8 cellular contexts compared by ENCODE assay signal in genomic region chr1:74197657-74198552, GRCh38.
DNase-seq lines count a peak whose midpoint lies in the region; ATAC-seq lines count a peak whose summit lies in the region.

FPGT (plus strand) TSS chr1:74198242; CDS start chr1:74198279, 37 bp downstream.
LRRIQ3 (minus strand) TSS chr1:74198176; CDS start chr1:74183684, 14,492 bp downstream.

- H3K36me3 Mint-ChIP-seq in activated naive CD4-positive, alpha-beta T cell treated with anti-CD3 and anti-CD28 coated beads, Interleukin-2, amount 50 U/mL, for 24 hours: peaks cover 2% of the 10 kb centered on the region

- ATAC-seq in HG02588 (IDR thresholded peaks at IDR 0.05; ENCODE audit: unreplicated experiment): peak; percentile 96

- H3K4me3 Mint-ChIP-seq in activated naive CD4-positive, alpha-beta T cell treated with anti-CD3 and anti-CD28 coated beads, Interleukin-2, amount 50 U/mL, for 24 hours: peak within 1 kb of the TSS; percentile 96

- peaks cover 29% of the 10 kb centered on the region for H3K4me1 Mint-ChIP-seq in activated naive CD4-positive, alpha-beta T cell treated with anti-CD3 and anti-CD28 coated beads, Interleukin-2, amount 50 U/mL, for 24 hours

- H3K27ac Mint-ChIP-seq in activated naive CD4-positive, alpha-beta T cell treated with anti-CD3 and anti-CD28 coated beads, Interleukin-2, amount 50 U/mL, for 24 hours: peak within 1 kb of the TSS; percentile 96

- DNase-seq in NCI-H1048 (lab: John Stamatoyannopoulos, UW) (peak; percentile 92), SK-N-MC (ENCODE audit: low read depth, low spot score) (peak; percentile 77), globus pallidus (ENCODE audit: low spot score) (peak; percentile 94), non-pigmented ciliary epithelial cell (ENCODE audit: low read depth) (peak; percentile 76), superior temporal gyrus (ENCODE audit: extremely low spot score) (peak; percentile 95)

- peak within 1 kb of the TSS; percentile 72 for H3K9ac ChIP-seq in SK-N-MC (ENCODE audit: insufficient read length)

- 0 out of 2 replicates have a peak within 1 kb of the TSS, but pooled peaks have one; percentile 6 for H3K27ac ChIP-seq in SK-N-MC

- peak within 1 kb of the TSS; percentile 74 for H3K4me3 ChIP-seq in GM08714 (ENCODE audit: low read length)
- H3K4me3 ChIP-seq in SK-N-MC: peak within 1 kb of the TSS; percentile 85

- H3K36me3 ChIP-seq in SK-N-MC (ENCODE audit: insufficient read depth, low read length): peaks cover 10% of the 10 kb centered on the region; the same call in 1 of the 2 replicates

- no peaks in the 10 kb centered on the region for H3K27me3 Mint-ChIP-seq in activated naive CD4-positive, alpha-beta T cell treated with anti-CD3 and anti-CD28 coated beads, Interleukin-2, amount 50 U/mL, for 24 hours

- no peaks in the 10 kb centered on the region for H3K9me3 Mint-ChIP-seq in activated naive CD4-positive, alpha-beta T cell treated with anti-CD3 and anti-CD28 coated beads, Interleukin-2, amount 50 U/mL, for 24 hours

- H3K9me3 ChIP-seq in SK-N-MC (ENCODE audit: low read depth, low read length): no peaks in the 10 kb centered on the region

Comparison
In these comparisons a context has a peak if more than half of its experiments do, and no peak if none do; other contexts are left out.
1. Peak in every context shown above with its lines: DNase-seq, ATAC-seq, H3K4me3 ChIP-seq and H3K27ac ChIP-seq.